Comparison of ENCODE assay signal across 1 cellular context in genomic region chr1:119712342-119713038, GRCh38.
TF ChIP-seq lines count a peak whose summit lies in the region.

No MANE protein-coding gene starts in this region.

TF ChIP-seq in HepG2, 621 proteins besides CTCF, POLR2A, EP300 and RAD21 (continued from another document and continues in another):
- no peak for TF ChIP-seq NFAT5 (CRISPR knock-in tag; IDR thresholded peaks at IDR 0.05)
- TF ChIP-seq ZNF337 (CRISPR knock-in tag; IDR thresholded peaks at IDR 0.05; ENCODE audit: borderline replicate concordance, low read depth) = no peak
- no peak for TF ChIP-seq AKNA (CRISPR knock-in tag; IDR thresholded peaks at IDR 0.05; ENCODE audit: borderline replicate concordance)
- TF ChIP-seq TBL1XR1 (IDR thresholded peaks at IDR 0.05; ENCODE audit: borderline replicate concordance, low read length, partially characterized antibody) = no peak
- peak; percentile 24; the same call in 1 of the 2 replicates for TF ChIP-seq FOSL2 (CRISPR knock-in tag; IDR thresholded peaks at IDR 0.05)
- no peak for TF ChIP-seq SP4 (CRISPR knock-in tag; IDR thresholded peaks at IDR 0.05)
- TF ChIP-seq ATF7-NPFF (CRISPR knock-in tag; IDR thresholded peaks at IDR 0.05; ENCODE audit: low read depth) = no peak; the same call in 1 of the 2 replicates
- no peak for TF ChIP-seq LCORL (IDR thresholded peaks at IDR 0.05)
- no peak; the same call in 1 of the 2 replicates for TF ChIP-seq LCORL (CRISPR knock-in tag; IDR thresholded peaks at IDR 0.05)
- 0 out of 2 replicates have a peak, but pooled peaks have one; percentile 24 for TF ChIP-seq HOXA3 (CRISPR knock-in tag; IDR thresholded peaks at IDR 0.05)
- TF ChIP-seq SRSF9 (IDR thresholded peaks at IDR 0.05; ENCODE audit: borderline replicate concordance, insufficient read depth, low read depth, low read length, poor library complexity, severe bottlenecking) = no peak
- TF ChIP-seq SAFB2 (CRISPR knock-in tag; IDR thresholded peaks at IDR 0.05; ENCODE audit: borderline replicate concordance, low read depth) = no peak
- no peak for TF ChIP-seq FOXO4 (CRISPR knock-in tag; conservative IDR thresholded peaks at IDR 0.05)
- TF ChIP-seq RFX3 (CRISPR knock-in tag; IDR thresholded peaks at IDR 0.05) = no peak
- TF ChIP-seq MYPOP (CRISPR knock-in tag; IDR thresholded peaks at IDR 0.05) = peak; percentile 79; the same call in 1 of the 2 replicates
- no peak for TF ChIP-seq DNMT3B (CRISPR knock-in tag; conservative IDR thresholded peaks at IDR 0.05)
- no peak for TF ChIP-seq IRX3 (CRISPR knock-in tag; IDR thresholded peaks at IDR 0.05; ENCODE audit: borderline replicate concordance, low read depth)
- TF ChIP-seq CBX1 (IDR thresholded peaks at IDR 0.05; ENCODE audit: low read depth) = no peak
- no peak for TF ChIP-seq NKX3-1 (CRISPR knock-in tag; IDR thresholded peaks at IDR 0.05)
- TF ChIP-seq ATF3 (CRISPR knock-in tag; IDR thresholded peaks at IDR 0.05) = peak; percentile 60; the same call in 1 of the 2 replicates
- TF ChIP-seq ZNF280B (CRISPR knock-in tag; IDR thresholded peaks at IDR 0.05; ENCODE audit: borderline replicate concordance) = no peak
- no peak for TF ChIP-seq MEIS1 (CRISPR knock-in tag; IDR thresholded peaks at IDR 0.05; ENCODE audit: borderline replicate concordance)
- TF ChIP-seq ZSCAN30 (CRISPR knock-in tag; IDR thresholded peaks at IDR 0.05) = no peak
- no peak for TF ChIP-seq AKAP8 (CRISPR knock-in tag; IDR thresholded peaks at IDR 0.05)
- 0 out of 2 replicates have a peak, but pooled peaks have one; percentile 17 for TF ChIP-seq FOXA3 (CRISPR knock-in tag; IDR thresholded peaks at IDR 0.05)
- no peak for TF ChIP-seq DR1 (CRISPR knock-in tag; IDR thresholded peaks at IDR 0.05)
- peak; percentile 28; the same call in 1 of the 2 replicates for TF ChIP-seq KMT2A (CRISPR knock-in tag; IDR thresholded peaks at IDR 0.05)
- no peak for TF ChIP-seq DMTF1 (CRISPR knock-in tag; IDR thresholded peaks at IDR 0.05)
- no peak; the same call in 1 of the 2 replicates for TF ChIP-seq FOXK1 (CRISPR knock-in tag; IDR thresholded peaks at IDR 0.05; ENCODE audit: borderline replicate concordance, low read depth)
- TF ChIP-seq ZNF577 (CRISPR knock-in tag; IDR thresholded peaks at IDR 0.05; ENCODE audit: borderline replicate concordance, low read depth) = no peak
- TF ChIP-seq PHF5A (CRISPR knock-in tag; IDR thresholded peaks at IDR 0.05; ENCODE audit: low read depth, unreplicated experiment) = no peak
- TF ChIP-seq PREB (CRISPR knock-in tag; IDR thresholded peaks at IDR 0.05) = no peak
- TF ChIP-seq HOXA9 (CRISPR knock-in tag; IDR thresholded peaks at IDR 0.05; ENCODE audit: borderline replicate concordance) = no peak
- no peak for TF ChIP-seq PLSCR1 (CRISPR knock-in tag; IDR thresholded peaks at IDR 0.05; ENCODE audit: borderline replicate concordance)
- no peak for TF ChIP-seq ZNF160 (CRISPR knock-in tag; IDR thresholded peaks at IDR 0.05)
- TF ChIP-seq ARNTL (CRISPR knock-in tag; IDR thresholded peaks at IDR 0.05) = no peak
- TF ChIP-seq JUND (CRISPR knock-in tag; IDR thresholded peaks at IDR 0.05) = no peak
- no peak for TF ChIP-seq ZNF543 (CRISPR knock-in tag; IDR thresholded peaks at IDR 0.05)
- TF ChIP-seq ZNF343 (CRISPR knock-in tag; IDR thresholded peaks at IDR 0.05) = no peak; the same call in 1 of the 2 replicates
- TF ChIP-seq EZH2 (conservative IDR thresholded peaks at IDR 0.05; ENCODE audit: low read depth, low read length) = no peak
- no peak for TF ChIP-seq SYNCRIP (IDR thresholded peaks at IDR 0.05; ENCODE audit: insufficient read depth, low read depth, low read length)
- peak; percentile 58; the same call in 1 of the 2 replicates for TF ChIP-seq PHF8 (CRISPR knock-in tag; IDR thresholded peaks at IDR 0.05)
- peak; percentile 49; the same call in 1 of the 2 replicates for TF ChIP-seq TGIF2 (CRISPR knock-in tag; IDR thresholded peaks at IDR 0.05)
- no peak for TF ChIP-seq GATAD1 (CRISPR knock-in tag; IDR thresholded peaks at IDR 0.05)
- no peak for TF ChIP-seq TOPORS (CRISPR knock-in tag; IDR thresholded peaks at IDR 0.05)
- no peak for TF ChIP-seq MTA3 (CRISPR knock-in tag; IDR thresholded peaks at IDR 0.05)
